ENCODE assay signal across 11 cellular contexts in the genomic region with DNA sequence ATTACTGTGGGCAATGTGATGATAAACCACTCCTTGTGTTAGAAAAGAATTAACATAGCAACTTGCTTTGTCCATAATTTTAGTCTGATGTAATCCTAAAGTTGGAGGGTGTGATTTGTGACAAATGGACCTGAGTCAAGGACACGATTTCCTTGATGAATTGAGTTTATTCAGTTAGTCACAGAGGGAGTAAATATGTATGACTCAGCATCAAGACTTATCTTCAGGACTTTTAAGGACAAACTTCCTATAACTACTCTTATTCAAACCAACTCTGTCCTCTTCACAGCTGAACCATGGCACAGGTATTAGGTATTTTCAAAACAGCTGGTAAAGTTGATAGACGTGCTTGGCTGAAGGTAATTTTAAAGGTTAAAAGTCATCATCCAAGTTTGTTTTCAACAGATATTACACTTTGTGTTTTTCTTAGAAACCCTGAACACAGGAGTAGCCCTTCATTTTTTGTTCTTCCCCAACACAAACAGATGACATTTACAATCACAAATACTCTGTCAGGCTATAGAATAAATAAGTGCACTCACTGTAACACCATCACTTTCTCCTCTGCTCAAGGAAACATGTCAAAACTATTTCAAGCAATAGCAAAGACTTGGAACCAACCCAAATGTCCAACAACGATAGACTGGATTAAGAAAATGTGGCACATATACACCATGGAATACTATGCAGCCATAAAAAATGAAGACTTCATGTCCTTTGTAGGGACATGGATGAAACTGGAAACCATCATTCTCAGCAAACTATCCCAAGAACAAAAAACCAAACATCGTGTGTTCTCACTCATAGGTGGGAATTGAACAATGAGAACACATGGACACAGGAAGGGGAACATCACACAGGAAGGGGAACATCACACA. TPM values are rescaled to one million over a fixed set of nuclear protein-coding genes. Genes with fewer than 3 reads are reported as not detected.
DNase-seq lines count a peak whose midpoint lies in the region; TF ChIP-seq lines count a peak whose summit lies in the region.
"Had no signal": no experiment of that assay in that cellular context is flagged by ENCODE, and none has a peak within 500 bp of the region (broad histone marks: within the 10 kb centered on the region; RNA-seq: fewer than 3 reads in every experiment).

No MANE protein-coding gene starts in this region.

- no peaks in the 10 kb centered on the region for H3K9me3 ChIP-seq in skeletal muscle satellite cell (replicated peaks; ENCODE audit: low read length)
- H3K9me3 ChIP-seq: tibial artery had no signal

- no peak for TF ChIP-seq CTCF in foreskin fibroblast (IDR thresholded peaks at IDR 0.05; ENCODE audit: low read depth, low read length)

- H3K27me3 ChIP-seq in skeletal muscle satellite cell (ENCODE audit: control insufficient read depth, insufficient read depth, low read length) = no peaks in the 10 kb centered on the region
- H3K27me3 ChIP-seq: tibial artery had no signal

- H3K4me2 ChIP-seq in skeletal muscle satellite cell (ENCODE audit: low read length) = peak overlapping the region; percentile 52

- in situ Hi-C loops in SK-MEL-5 (cut with HindIII; ENCODE audit: low pct_unique_long_range_greater_than_20kb, low sequenced_read_pairs) = no loop called here

- H3K4me3 ChIP-seq in foreskin fibroblast (ENCODE audit: low read depth in 1 of 2, low read length in 2 of 2) = no peak overlapping the region
- no peak overlapping the region for H3K4me3 ChIP-seq in skeletal muscle satellite cell (ENCODE audit: low read length)
- H3K4me3 ChIP-seq: tibial artery had no signal

- DNase-seq in SIG-M5 treated with dmso at 0.1 percent for 504 hours (lab: John Stamatoyannopoulos, UW; ENCODE audit: unreplicated experiment) = peak; percentile 55
- no peak for DNase-seq in SIG-M5 (lab: John Stamatoyannopoulos, UW)
- DNase-seq in SK-MEL-5 (ENCODE audit: low read depth, low spot score) = peak; percentile 43
- DNase-seq in foreskin fibroblast = peak; percentile 74 to 83
- no peak for DNase-seq in GDM1 (lab: John Stamatoyannopoulos, UW)
- no peak for DNase-seq in NCI-H128 (lab: John Stamatoyannopoulos, UW; ENCODE audit: unreplicated experiment)
- DNase-seq in head of caudate nucleus = no peak
- DNase-seq: 8988T, NCI-H526, tibial artery had no signal

- H3K9ac ChIP-seq in skeletal muscle satellite cell (ENCODE audit: low read depth, low read length) = peak overlapping the region; percentile 50

- H3K4me1 ChIP-seq in skeletal muscle satellite cell (ENCODE audit: control insufficient read depth, insufficient read depth, low read length) = peaks cover 16% of the 10 kb centered on the region

- intact Hi-C loops in head of caudate nucleus (cut with DNase I) = no loop called here

- H3K36me3 ChIP-seq in skeletal muscle satellite cell (ENCODE audit: insufficient read depth, low read length) = no peaks in the 10 kb centered on the region
- H3K36me3 ChIP-seq: tibial artery had no signal

RNA-seq across cellular contexts. Expression of gene COA1, which starts 54.5 kb away (rescaled TPM):
- 79.6 and 80.1 TPM in 2 replicates for total RNA-seq in SK-MEL-5 (2014; rRNA removed; shearing (Covaris generic))
- 95.3 and 96.0 TPM in 2 replicates for polyA plus RNA-seq in SK-MEL-5 (2015; cell fraction: cytosol; rRNA removed)
- 159 and 167 TPM in 2 replicates for polyA plus RNA-seq in SK-MEL-5 (2015; cell fraction: nucleus; rRNA removed)
- 36.0 and 74.7 TPM in 2 replicates for total RNA-seq in skeletal muscle satellite cell (2012; rRNA removed)

Comparison
In these comparisons a context has a peak if more than half of its experiments do, and no peak if none do; other contexts are left out.
1. DNase-seq: peak in SIG-M5 treated with dmso at 0.1 percent for 504 hours (single experiment), SK-MEL-5 (single experiment) and foreskin fibroblast (2 of 2); none in SIG-M5 (single experiment), GDM1 (single experiment), NCI-H128 (single experiment) and head of caudate nucleus (0 of 42).